10 cellular contexts compared by ENCODE assay signal in the genomic region with DNA sequence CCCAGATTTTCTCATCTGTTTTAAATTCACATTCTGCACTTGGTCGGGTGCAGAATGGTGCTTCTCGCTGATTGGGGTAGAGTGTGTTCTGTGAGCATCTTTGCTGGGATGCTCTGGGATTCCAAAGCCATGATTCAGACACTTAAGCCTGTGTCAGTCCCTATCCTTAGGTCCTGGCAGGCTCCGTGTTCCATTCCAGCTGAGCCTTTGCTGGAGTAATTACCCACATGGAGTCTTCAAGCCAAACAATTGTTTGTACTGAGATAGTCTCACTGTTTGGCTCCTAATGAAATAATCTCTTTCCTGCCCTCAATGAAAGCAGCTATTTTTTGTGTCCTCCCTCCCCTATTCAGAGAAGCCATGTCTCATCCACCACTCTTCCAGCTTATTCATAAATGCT. TPM values are rescaled to one million over a fixed set of nuclear protein-coding genes. Genes with fewer than 3 reads are reported as not detected.
A peak's percentile ranks its signal among the peaks of the same experiment; 100 is the strongest.
DNase-seq lines count a peak whose midpoint lies in the region; ATAC-seq and TF ChIP-seq lines count a peak whose summit lies in the region.
"Had no signal": no experiment of that assay in that cellular context is flagged by ENCODE, and none has a peak within 500 bp of the region (broad histone marks: within the 10 kb centered on the region; RNA-seq: fewer than 3 reads in every experiment).

No MANE protein-coding gene starts in this region.

- no peak overlapping the region for H3K4me3 ChIP-seq in effector memory CD4-positive, alpha-beta T cell (ENCODE audit: insufficient read depth, low read depth, low read length, poor library complexity, severe bottlenecking)
- H3K4me3 ChIP-seq in neural progenitor cell: no peak overlapping the region

- H4K20me1 ChIP-seq in neural progenitor cell (ENCODE audit: low read depth): no peaks in the 10 kb centered on the region

- H3K4me3 Mint-ChIP-seq in neural progenitor cell: no peak overlapping the region

- peaks cover 14% of the 10 kb centered on the region for H3K36me3 Mint-ChIP-seq in neural progenitor cell

- no peak overlapping the region for H3K9ac ChIP-seq in neural progenitor cell

- DNase-seq in COR-L47 (lab: John Stamatoyannopoulos, UW) (peak; percentile 47), NCI-H69 (lab: John Stamatoyannopoulos, UW) (peak; percentile 82), neural progenitor cell (ENCODE audit: low spot score) (peak; percentile 71), SIG-M5 (lab: John Stamatoyannopoulos, UW) (no peak)
- no peak for DNase-seq in effector memory CD4-positive, alpha-beta T cell
- no peak for DNase-seq in stimulated activated CD4-positive, alpha-beta T cell treated with anti-CD3 and anti-CD28 coated beads, Interleukin-4, amount 100 ng/mL, for 4 hours
- DNase-seq: activated CD8-positive, alpha-beta memory T cell treated with anti-CD3 and anti-CD28 coated beads, Interleukin-2, amount 50 U/mL, for 48 hours; left cardiac atrium had no signal

- H3K27ac ChIP-seq in effector memory CD4-positive, alpha-beta T cell (ENCODE audit: insufficient read depth, low read length, poor library complexity, severe bottlenecking): peak overlapping the region; percentile 67
- no peak overlapping the region for H3K27ac ChIP-seq in neural progenitor cell

- H3K9me3 ChIP-seq in effector memory CD4-positive, alpha-beta T cell (ENCODE audit: control insufficient read depth, low read length): no peaks in the 10 kb centered on the region
- no peaks in the 10 kb centered on the region for H3K9me3 ChIP-seq in neural progenitor cell (ENCODE audit: low read depth)

- no peak for TF ChIP-seq CTCF in neural progenitor cell (IDR thresholded peaks at IDR 0.05)

- peaks cover 8% of the 10 kb centered on the region for H3K4me1 Mint-ChIP-seq in neural progenitor cell

- no peaks in the 10 kb centered on the region for H3K79me2 ChIP-seq in neural progenitor cell (ENCODE audit: low read depth)

- H3F3A ChIP-seq in neural progenitor cell (ENCODE audit: low read depth): peaks cover 17% of the 10 kb centered on the region

- H3K4me2 ChIP-seq in neural progenitor cell: peak overlapping the region; percentile 47

- ATAC-seq in HG03432 (IDR thresholded peaks at IDR 0.05; ENCODE audit: unreplicated experiment) (no peak), HG03025 (IDR thresholded peaks at IDR 0.05; ENCODE audit: low FRiP score, unreplicated experiment) (no peak)

- H3K4me1 ChIP-seq in effector memory CD4-positive, alpha-beta T cell (ENCODE audit: control insufficient read depth, insufficient read depth, low read length, poor library complexity, severe bottlenecking): peaks cover 92% of the 10 kb centered on the region
- peaks cover 29% of the 10 kb centered on the region for H3K4me1 ChIP-seq in neural progenitor cell

- no peaks in the 10 kb centered on the region for H3K27me3 Mint-ChIP-seq in neural progenitor cell (ENCODE audit: insufficient read depth, low read depth)

- no peaks in the 10 kb centered on the region for H3K9me3 Mint-ChIP-seq in neural progenitor cell

- no peaks in the 10 kb centered on the region for H3K36me3 ChIP-seq in effector memory CD4-positive, alpha-beta T cell (ENCODE audit: control insufficient read depth, insufficient read depth, low read length)
- no peaks in the 10 kb centered on the region for H3K36me3 ChIP-seq in neural progenitor cell

- no peak overlapping the region for H3K27ac Mint-ChIP-seq in neural progenitor cell

- no peaks in the 10 kb centered on the region for H3K27me3 ChIP-seq in effector memory CD4-positive, alpha-beta T cell (replicated peaks; ENCODE audit: control insufficient read depth, insufficient read depth, low read length, poor library complexity, severe bottlenecking)
- H3K27me3 ChIP-seq in neural progenitor cell: no peaks in the 10 kb centered on the region

- no peak overlapping the region for H2AFZ ChIP-seq in neural progenitor cell (replicated peaks)

RNA-seq across cellular contexts. Expression of a gene that starts 18.7 kb away (rescaled TPM):
- total RNA-seq in neural progenitor cell (ENCODE audit: low replicate concordance): 9.4 and 11.7 TPM in 2 replicates

RNA-seq across cellular contexts. Expression of a gene that starts 58.1 kb away (rescaled TPM):
- total RNA-seq in neural progenitor cell (ENCODE audit: low replicate concordance): 11.0 and 17.1 TPM in 2 replicates

Comparison
In these comparisons a context has a peak if more than half of its experiments do, and no peak if none do; other contexts are left out.
1. DNase-seq: peak in COR-L47 (single experiment), NCI-H69 (single experiment) and neural progenitor cell (single experiment); none in effector memory CD4-positive, alpha-beta T cell (0 of 3), SIG-M5 (single experiment) and stimulated activated CD4-positive, alpha-beta T cell treated with anti-CD3 and anti-CD28 coated beads, Interleukin-4, amount 100 ng/mL, for 4 hours (0 of 2).